ENCODE assay signal across 8 cellular contexts in the genomic region with DNA sequence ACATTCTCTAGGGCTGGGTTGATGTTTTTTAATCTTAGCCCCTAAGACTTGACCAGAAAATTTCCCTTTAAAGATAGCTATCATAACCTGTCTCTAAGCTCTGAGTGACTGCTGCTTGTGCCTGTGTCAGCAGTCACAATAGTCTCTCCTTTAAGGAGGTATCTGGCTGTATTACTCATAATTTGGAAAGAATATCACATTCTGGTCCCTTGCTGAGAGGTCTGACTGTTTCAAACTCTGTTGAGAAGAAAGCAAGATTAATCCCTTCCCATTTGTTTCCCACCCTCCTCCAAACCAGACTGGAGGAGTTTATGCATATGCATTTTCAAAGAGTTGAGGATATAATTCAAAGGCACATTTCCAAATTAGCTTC. TPM values are rescaled to one million over a fixed set of nuclear protein-coding genes. Genes with fewer than 3 reads are reported as not detected.
DNase-seq lines count a peak whose midpoint lies in the region; ATAC-seq and TF ChIP-seq lines count a peak whose summit lies in the region.

No MANE protein-coding gene starts in this region.

- H3K4me1 ChIP-seq in muscle layer of colon (ENCODE audit: insufficient read depth, low read length), result peaks cover 24% of the 10 kb centered on the region

- no peak for DNase-seq in AG09309 (ENCODE audit: low read depth)
- DNase-seq in central memory CD8-positive, alpha-beta T cell (ENCODE audit: low spot score in 2 of 2), result no peak
- DNase-seq in NCI-H2196 treated with DMSO at 0.1 percent for 48 hours (lab: John Stamatoyannopoulos, UW; ENCODE audit: unreplicated experiment), result no peak
- no peak for DNase-seq in left lobe of liver (ENCODE audit: low spot score)
- DNase-seq in GM13976 (ENCODE audit: low spot score), result no peak
- no peak for DNase-seq in sciatic nerve (ENCODE audit: low spot score)

- H3K36me3 Mint-ChIP-seq in central memory CD8-positive, alpha-beta T cell (ENCODE audit: insufficient read depth), result peaks cover 3% of the 10 kb centered on the region

- intact Hi-C loops in sciatic nerve (cut with DNase I), result no loop called here

- no peak for TF ChIP-seq CTCF in AG09309 (IDR thresholded peaks at IDR 0.05; ENCODE audit: control insufficient read depth, insufficient read depth, low read depth, low read length, missing control alignments)
- no peak for TF ChIP-seq CTCF in GM13976 (IDR thresholded peaks at IDR 0.05; ENCODE audit: borderline replicate concordance, control extremely low read depth, extremely low read depth, insufficient read depth, missing control alignments)

- H3K4me3 ChIP-seq in AG09309 (ENCODE audit: control insufficient read depth, low read depth, low read length) (peak overlapping the region; percentile 82), muscle layer of colon (ENCODE audit: low read depth in 1 of 2, low read length in 2 of 2) (peak overlapping the region; percentile 67 to 71)

- in situ Hi-C loops in GM13976 (cut with MboI; ENCODE audit: low sequenced_read_pairs, unreplicated experiment), result no loop called here

- H3K4me3 Mint-ChIP-seq in central memory CD8-positive, alpha-beta T cell, result peak overlapping the region; percentile 59

- peaks cover 6% of the 10 kb centered on the region for H3K4me1 Mint-ChIP-seq in central memory CD8-positive, alpha-beta T cell

- H3K9me3 ChIP-seq in muscle layer of colon (ENCODE audit: low read length), result no peaks in the 10 kb centered on the region

- H3K36me3 ChIP-seq in muscle layer of colon (ENCODE audit: insufficient read depth, low read length), result no peaks in the 10 kb centered on the region

- peak; percentile 12 for ATAC-seq in HG03039 (IDR thresholded peaks at IDR 0.05; ENCODE audit: unreplicated experiment)
- ATAC-seq in central memory CD8-positive, alpha-beta T cell (replicated peaks; ENCODE audit: extremely low read depth, poor library complexity, severe bottlenecking), result no peak
- no peak for ATAC-seq in left lobe of liver
- no peak for ATAC-seq in sciatic nerve

- no peak overlapping the region for H3K9ac ChIP-seq in muscle layer of colon (ENCODE audit: low read length)

- no peaks in the 10 kb centered on the region for H3K9me3 Mint-ChIP-seq in central memory CD8-positive, alpha-beta T cell

- no peak overlapping the region for H3K27ac ChIP-seq in muscle layer of colon (ENCODE audit: low read depth, low read length)

- H3K27me3 Mint-ChIP-seq in central memory CD8-positive, alpha-beta T cell, result peaks cover 75% of the 10 kb centered on the region

- no peak overlapping the region for H3K27ac Mint-ChIP-seq in central memory CD8-positive, alpha-beta T cell (ENCODE audit: low read depth)

- H3K27me3 ChIP-seq in muscle layer of colon (ENCODE audit: control insufficient read depth in 1 of 2, insufficient read depth in 2 of 2, low read length in 2 of 2), result no peaks in the 10 kb centered on the region

RNA-seq across cellular contexts. Expression of a gene that starts 2.3 kb away (rescaled TPM):
- total RNA-seq in left lobe of liver, result not detected
- total RNA-seq in sciatic nerve, result 0.09 TPM
